11 cellular contexts compared by ENCODE assay signal in the genomic region with DNA sequence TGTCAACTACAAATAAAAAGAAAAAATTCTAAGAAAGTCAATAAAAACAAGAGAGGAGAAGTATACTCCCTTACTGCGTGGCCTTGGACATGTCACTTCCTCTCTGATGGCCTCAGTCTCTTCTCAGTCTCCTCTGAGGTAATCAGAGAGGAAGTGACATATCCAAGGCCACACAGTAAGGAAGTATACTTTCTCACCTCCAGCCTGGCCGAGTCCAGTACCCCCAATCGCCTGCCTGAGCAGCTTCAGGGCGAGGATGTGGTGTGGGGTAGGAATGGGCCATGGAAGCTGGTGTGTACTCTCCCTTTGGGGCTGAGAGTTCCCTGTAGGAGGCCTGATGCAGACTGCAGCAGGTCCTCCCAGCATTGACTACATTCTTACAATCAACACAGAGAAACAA. TPM values are rescaled to one million over a fixed set of nuclear protein-coding genes. Genes with fewer than 3 reads are reported as not detected.
DNase-seq lines count a peak whose midpoint lies in the region; ATAC-seq, FAIRE-seq and TF ChIP-seq lines count a peak whose summit lies in the region.
"Had no signal": no experiment of that assay in that cellular context is flagged by ENCODE, and none has a peak within 500 bp of the region (broad histone marks: within the 10 kb centered on the region; RNA-seq: fewer than 3 reads in every experiment).

No MANE protein-coding gene starts in this region.

- DNase-seq in GM12891 (ENCODE audit: insufficient read length, low spot score) (no peak), left lobe of liver (ENCODE audit: low spot score) (no peak), iPS-NIHi11 (ENCODE audit: low spot score) (no peak), NCI-H446 treated with DMSO at 0.1 percent for 48 hours (lab: John Stamatoyannopoulos, UW) (no peak)
- no peak for DNase-seq in activated T-cell treated with anti-CD3 and anti-CD28 coated beads, Interleukin-2, amount 50 U/mL, for 1 hour
- DNase-seq: NCI-H1694, T-helper 9 cell had no signal

- peak; percentile 70 for FAIRE-seq in GM12891 (lab: Jason Lieb, UNC)

- ATAC-seq in GM21529 (IDR thresholded peaks at IDR 0.05; ENCODE audit: unreplicated experiment) (peak; percentile 56), left lobe of liver (peak; percentile 48), HG02642 (IDR thresholded peaks at IDR 0.05; ENCODE audit: poor library complexity, unreplicated experiment) (no peak)

- TF ChIP-seq POLR2A in GM12891 (IDR thresholded peaks at IDR 0.05; ENCODE audit: low read depth, low read length) (no peak), Raji (IDR thresholded peaks at IDR 0.05; ENCODE audit: insufficient read depth, low read depth, low read length) (peak; percentile 25; the same call in 1 of the 2 replicates)

TF ChIP-seq in GM12891, 5 proteins besides CTCF, POLR2A, EP300 and RAD21:
- TF ChIP-seq SPI1 (IDR thresholded peaks at IDR 0.05; ENCODE audit: low read depth, low read length) (peak; percentile 89), POLR2AphosphoS5 (IDR thresholded peaks at IDR 0.05; ENCODE audit: low read depth, low read length) (no peak)

RNA-seq across cellular contexts. Expression of a gene that starts 15.8 kb away (rescaled TPM):
- polyA plus RNA-seq in GM12891 (2012; ENCODE audit: low read depth, missing spikeins) = 4.5 TPM
- 0.28 TPM for total RNA-seq in left lobe of liver
- total RNA-seq: temporal lobe had no signal
